ENCODE assay signal across 8 cellular contexts in the genomic region with DNA sequence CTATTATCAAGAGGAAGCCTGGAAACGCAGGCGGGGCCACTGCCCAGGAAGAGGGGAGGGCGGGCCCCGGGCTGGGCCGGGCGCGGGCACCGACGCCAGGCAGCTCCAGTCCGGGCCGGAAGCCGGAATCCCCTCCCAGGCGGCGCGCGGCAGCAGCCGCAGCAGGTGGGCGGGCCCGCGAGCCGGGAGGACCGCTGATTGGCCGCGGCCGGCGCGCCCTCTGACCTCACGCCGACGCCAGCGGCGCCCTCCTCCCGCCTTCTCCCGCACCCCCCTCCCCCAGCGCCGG. TPM values are rescaled to one million over a fixed set of nuclear protein-coding genes. Genes with fewer than 3 reads are reported as not detected.
DNase-seq lines count a peak whose midpoint lies in the region; ATAC-seq and TF ChIP-seq lines count a peak whose summit lies in the region.

No MANE protein-coding gene starts in this region.

- peak overlapping the region; percentile 99 for H3K9ac ChIP-seq in SK-N-MC (ENCODE audit: insufficient read length)

- H3K9me3 Mint-ChIP-seq in activated naive CD4-positive, alpha-beta T cell treated with anti-CD3 and anti-CD28 coated beads, Interleukin-2, amount 50 U/mL, for 72 hours: no peaks in the 10 kb centered on the region

- DNase-seq in GM04503 (ENCODE audit: low read depth) (peak; percentile 58), NB4 (ENCODE audit: low read depth) (peak; percentile 98), SK-N-MC (ENCODE audit: low read depth, low spot score) (no peak), glomerular endothelial cell (ENCODE audit: extremely low read depth, low read depth, low spot score) (peak; percentile 33), occipital lobe (lab: John Stamatoyannopoulos, UW) (peak; percentile 85), suprapubic skin (ENCODE audit: low spot score in 2 of 2) (peak; percentile 95 to 96)
- peak; percentile 93 to 96 for DNase-seq in activated naive CD4-positive, alpha-beta T cell treated with anti-CD3 and anti-CD28 coated beads, Interleukin-2, amount 50 U/mL, for 72 hours (ENCODE audit: low spot score in 2 of 2)

- H3K4me3 ChIP-seq in NB4 (ENCODE audit: low read depth, low read length) (peak overlapping the region; percentile 96), SK-N-MC (peak overlapping the region; percentile 87), suprapubic skin (peak overlapping the region; percentile 86)

- no CpG with 5 or more reads among the region's 36 CpGs for WGBS in suprapubic skin

- no peak for TF ChIP-seq CTCF in NB4 (IDR thresholded peaks at IDR 0.05; ENCODE audit: low read depth, low read length)
- TF ChIP-seq CTCF in suprapubic skin (IDR thresholded peaks at IDR 0.05): no peak

- H3K9me3 ChIP-seq in SK-N-MC (ENCODE audit: low read depth, low read length) (no peaks in the 10 kb centered on the region), suprapubic skin (no peaks in the 10 kb centered on the region)

- TF ChIP-seq EP300 in suprapubic skin (IDR thresholded peaks at IDR 0.05): no peak

- peak overlapping the region; percentile 81 to 92 for H3K27ac Mint-ChIP-seq in activated naive CD4-positive, alpha-beta T cell treated with anti-CD3 and anti-CD28 coated beads, Interleukin-2, amount 50 U/mL, for 72 hours

- peak; percentile 77 for ATAC-seq in HG02571 (IDR thresholded peaks at IDR 0.05; ENCODE audit: unreplicated experiment)
- peak; percentile 92 to 93 for ATAC-seq in activated naive CD4-positive, alpha-beta T cell treated with anti-CD3 and anti-CD28 coated beads, Interleukin-2, amount 50 U/mL, for 72 hours

- H3K27me3 ChIP-seq in suprapubic skin: no peaks in the 10 kb centered on the region

- H3K4me1 ChIP-seq in suprapubic skin: peaks cover 25% of the 10 kb centered on the region

- peak overlapping the region; percentile 97 for H3K27ac ChIP-seq in SK-N-MC
- peak overlapping the region; percentile 100 for H3K27ac ChIP-seq in suprapubic skin

- TF ChIP-seq POLR2A in NB4 (IDR thresholded peaks at IDR 0.05; ENCODE audit: extremely low read depth, insufficient read length): no peak
- TF ChIP-seq POLR2A in suprapubic skin (IDR thresholded peaks at IDR 0.05): no peak

- peaks cover 14 to 18% of the 10 kb centered on the region in 2 donors for H3K36me3 Mint-ChIP-seq in activated naive CD4-positive, alpha-beta T cell treated with anti-CD3 and anti-CD28 coated beads, Interleukin-2, amount 50 U/mL, for 72 hours

- peaks cover 27% of the 10 kb centered on the region; the same call in 1 of the 2 replicates for H3K36me3 ChIP-seq in SK-N-MC (ENCODE audit: insufficient read depth, low read length)
- peaks cover 19% of the 10 kb centered on the region for H3K36me3 ChIP-seq in suprapubic skin

RNA-seq across cellular contexts. Expression of a gene that starts 0.4 kb away (rescaled TPM):
- 10 to 100 TPM; 51.5 to 60.1 TPM for total RNA-seq in activated naive CD4-positive, alpha-beta T cell treated with anti-CD3 and anti-CD28 coated beads, Interleukin-2, amount 50 U/mL, for 72 hours
- total RNA-seq in glomerular endothelial cell: 53.7 and 60.2 TPM in 2 replicates
- total RNA-seq in occipital lobe: 9.4 TPM
- 10 to 100 TPM; 33.4 to 55.4 (median 46.1) TPM for total RNA-seq in suprapubic skin

RNA-seq across cellular contexts. Expression of a gene that starts 21.3 kb away (rescaled TPM):
- total RNA-seq in activated naive CD4-positive, alpha-beta T cell treated with anti-CD3 and anti-CD28 coated beads, Interleukin-2, amount 50 U/mL, for 72 hours: 10 to 100 TPM; 33.3 to 35.2 TPM
- 43.4 and 70.9 TPM in 2 replicates for total RNA-seq in glomerular endothelial cell
- 22.5 TPM for total RNA-seq in occipital lobe
- 10 to 100 TPM; 23.3 to 43.3 (median 40.8) TPM for total RNA-seq in suprapubic skin

RNA-seq across cellular contexts. Expression of a gene that starts 35.0 kb away (rescaled TPM):
- 10 to 100 TPM; 76.0 to 90.8 TPM for total RNA-seq in activated naive CD4-positive, alpha-beta T cell treated with anti-CD3 and anti-CD28 coated beads, Interleukin-2, amount 50 U/mL, for 72 hours
- total RNA-seq in glomerular endothelial cell (43.4 and 57.2 TPM in 2 replicates), occipital lobe (53.0 TPM), suprapubic skin (10 to 100 TPM; 27.9 to 36.7 (median 29.6) TPM)
